8 cellular contexts compared by ENCODE assay signal in genomic region chr3:84958495-84959469, GRCh38. TPM values are rescaled to one million over a fixed set of nuclear protein-coding genes. Genes with fewer than 3 reads are reported as not detected.
DNase-seq lines count a peak whose midpoint lies in the region; ATAC-seq lines count a peak whose summit lies in the region.

Gene CADM2, plus strand, starts transcription at chr3:84958989.

- peaks cover 15 to 20% (median 17%) of the 10 kb centered on the region in 3 donors for H3K27me3 ChIP-seq in skeletal muscle tissue (ENCODE audit: control insufficient read depth in 3 of 3, insufficient read depth in 3 of 3, low read length in 3 of 3)

- peak within 1 kb of the TSS; percentile 84 to 90 (median 87) for H3K4me3 ChIP-seq in skeletal muscle tissue (ENCODE audit: low read length in 3 of 3)

- H3K4me1 ChIP-seq in skeletal muscle tissue (ENCODE audit: control insufficient read depth in 3 of 3, insufficient read depth in 3 of 3, low read length in 3 of 3): peaks cover 12 to 19% (median 14%) of the 10 kb centered on the region in 3 donors

- in situ Hi-C loops in ACHN (cut with HindIII; ENCODE audit: low pct_ligation_motif_present, low pct_unique_long_range_greater_than_20kb, low sequenced_read_pairs): no loop called here

- ATAC-seq in GM18502 (IDR thresholded peaks at IDR 0.05; ENCODE audit: poor library complexity, unreplicated experiment) (peak; percentile 98), HG02884 (IDR thresholded peaks at IDR 0.05; ENCODE audit: unreplicated experiment) (peak; percentile 91)

- H3K27ac ChIP-seq in skeletal muscle tissue (ENCODE audit: low read depth, low read length): peak within 1 kb of the TSS; percentile 53

- H3K9ac ChIP-seq in skeletal muscle tissue (ENCODE audit: low read depth in 1 of 3, low read length in 3 of 3): peak within 1 kb of the TSS; percentile 66 to 81 (median 73)

- no peaks in the 10 kb centered on the region for H3K36me3 ChIP-seq in skeletal muscle tissue (ENCODE audit: control insufficient read depth in 3 of 3, insufficient read depth in 3 of 3, low read length in 3 of 3)

- peak; percentile 43 to 68 for DNase-seq in NCI-H1930 (lab: John Stamatoyannopoulos, UW)
- DNase-seq in activated CD4-positive, CD25-positive, alpha-beta regulatory T cell (lab: John Stamatoyannopoulos, UW): peak in 3 of 4 experiments; percentile 2 to 22 (median 13)
- peak; percentile 53 for DNase-seq in central memory CD4-positive, alpha-beta T cell
- peak; percentile 93 for DNase-seq in iPS-NIHi11 (ENCODE audit: low spot score)
- DNase-seq in ACHN: no peak

- H3K9me3 ChIP-seq in skeletal muscle tissue (ENCODE audit: control insufficient read depth in 3 of 3, low read length in 3 of 3): no peaks in the 10 kb centered on the region

RNA-seq across cellular contexts. Expression of gene CADM2, which starts in this region (rescaled TPM):
- total RNA-seq in skeletal muscle tissue: 4.2 TPM
